ENCODE assay signal across 29 cellular contexts in the genomic region with DNA sequence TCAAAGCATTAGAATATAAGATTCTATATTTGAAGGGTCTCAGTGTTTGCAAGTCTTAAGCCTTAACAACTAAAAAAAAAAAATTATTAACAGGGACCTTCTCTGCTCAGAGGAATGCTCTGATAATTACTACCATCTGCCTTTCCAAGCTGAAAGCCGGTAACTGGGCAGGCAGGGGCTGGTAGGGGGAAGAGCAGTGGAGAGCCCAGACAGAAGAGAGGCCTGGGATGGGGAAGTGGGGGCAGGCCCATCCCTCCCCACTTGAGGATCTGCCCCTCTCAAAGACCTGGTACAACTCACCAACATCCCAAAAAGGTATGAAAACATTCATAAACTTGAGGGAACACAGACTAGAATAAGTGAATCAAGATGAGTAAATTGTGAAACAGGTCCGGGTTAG.
"Had no signal": no experiment of that assay in that cellular context is flagged by ENCODE, and none has a peak within 500 bp of the region (broad histone marks: within the 10 kb centered on the region; RNA-seq: fewer than 3 reads in every experiment).

No MANE protein-coding gene starts in this region.

- ATAC-seq: foreskin keratinocyte; gastroesophageal sphincter; heart left ventricle; left colon; lower lobe of right lung; natural killer cell; pancreas; right lobe of liver; stimulated activated effector memory CD8-positive, alpha-beta T cell treated with anti-CD3 and anti-CD28 coated beads, Interleukin-12 subunit alpha, Interleukin-12 subunit beta, amount 100 ng/mL, for 72 hours had no signal

- H3K4me3 Mint-ChIP-seq: immature natural killer cell; natural killer cell; neural crest cell; stimulated activated effector memory CD8-positive, alpha-beta T cell treated with anti-CD3 and anti-CD28 coated beads, Interleukin-12 subunit alpha, Interleukin-12 subunit beta, amount 100 ng/mL, for 72 hours had no signal

- H3K4me2 ChIP-seq: smooth muscle cell had no signal

- H3K36me3 Mint-ChIP-seq: immature natural killer cell; natural killer cell; stimulated activated effector memory CD8-positive, alpha-beta T cell treated with anti-CD3 and anti-CD28 coated beads, Interleukin-12 subunit alpha, Interleukin-12 subunit beta, amount 100 ng/mL, for 72 hours had no signal

- H3K9me3 Mint-ChIP-seq: natural killer cell; stimulated activated effector memory CD8-positive, alpha-beta T cell treated with anti-CD3 and anti-CD28 coated beads, Interleukin-12 subunit alpha, Interleukin-12 subunit beta, amount 100 ng/mL, for 72 hours had no signal

- H3K4me1 ChIP-seq: esophagus muscularis mucosa, foreskin keratinocyte, gastroesophageal sphincter, heart left ventricle, left ventricle myocardium inferior, lower lobe of right lung, pancreas, right lobe of liver, stomach had no signal

- H3K9me3 ChIP-seq: esophagus muscularis mucosa, gastroesophageal sphincter, heart left ventricle, left ventricle myocardium inferior, lower lobe of right lung, neutrophil, pancreas, right lobe of liver, stomach, thyroid gland had no signal

- H3K4me1 Mint-ChIP-seq: immature natural killer cell; natural killer cell; neural crest cell; stimulated activated effector memory CD8-positive, alpha-beta T cell treated with anti-CD3 and anti-CD28 coated beads, Interleukin-12 subunit alpha, Interleukin-12 subunit beta, amount 100 ng/mL, for 72 hours had no signal

- H3K27ac Mint-ChIP-seq: immature natural killer cell; natural killer cell; stimulated activated effector memory CD8-positive, alpha-beta T cell treated with anti-CD3 and anti-CD28 coated beads, Interleukin-12 subunit alpha, Interleukin-12 subunit beta, amount 100 ng/mL, for 72 hours had no signal

- H3K36me3 ChIP-seq: esophagus muscularis mucosa, gastroesophageal sphincter, heart left ventricle, left ventricle myocardium inferior, lower lobe of right lung, neutrophil, pancreas, right lobe of liver, stomach, thyroid gland had no signal

- H3K4me3 ChIP-seq: dorsolateral prefrontal cortex, esophagus muscularis mucosa, gastroesophageal sphincter, heart left ventricle, left ventricle myocardium inferior, lower lobe of right lung, pancreas, right lobe of liver, smooth muscle cell, stomach, thyroid gland had no signal

- H3K27ac ChIP-seq: dorsolateral prefrontal cortex, epithelial cell of prostate, esophagus muscularis mucosa, foreskin keratinocyte, gastroesophageal sphincter, heart left ventricle, left ventricle myocardium inferior, lower lobe of right lung, neutrophil, pancreas, right lobe of liver, stomach, thyroid gland had no signal

- H3K27me3 ChIP-seq: dorsolateral prefrontal cortex, esophagus muscularis mucosa, foreskin keratinocyte, gastroesophageal sphincter, heart left ventricle, neutrophil, pancreas, right lobe of liver, stomach, thyroid gland had no signal

- DNase-seq: cerebellar nuclear complex; dorsolateral prefrontal cortex; effector CD4-positive, alpha-beta T cell; foreskin keratinocyte; heart left ventricle; hypothalamus; immature natural killer cell; islet precursor cell; kidney glomerular epithelial cell; left colon; left ventricle myocardium inferior; lower lobe of right lung; natural killer cell; pancreas; right lobe of liver; stimulated activated CD4-positive, alpha-beta T cell treated with anti-CD3 and anti-CD28 coated beads, Interleukin-12 subunit alpha, Interleukin-12 subunit beta, amount 100 ng/mL, for 4 hours; stimulated activated CD4-positive, alpha-beta T cell treated with anti-CD3 and anti-CD28 coated beads, Interleukin-1b, Interleukin-23, amount 100 ng/mL, for 48 hours; stimulated activated CD4-positive, alpha-beta T cell treated with anti-CD3 and anti-CD28 coated beads, Interleukin-4, amount 100 ng/mL, for 24 hours; stimulated activated naive CD4-positive, alpha-beta T cell treated with Interleukin-2 at 50 U/mL for 16 hours; stomach; thyroid gland; trophoblast cell had no signal
